Comparison of ENCODE assay signal across 8 cellular contexts in the genomic region with DNA sequence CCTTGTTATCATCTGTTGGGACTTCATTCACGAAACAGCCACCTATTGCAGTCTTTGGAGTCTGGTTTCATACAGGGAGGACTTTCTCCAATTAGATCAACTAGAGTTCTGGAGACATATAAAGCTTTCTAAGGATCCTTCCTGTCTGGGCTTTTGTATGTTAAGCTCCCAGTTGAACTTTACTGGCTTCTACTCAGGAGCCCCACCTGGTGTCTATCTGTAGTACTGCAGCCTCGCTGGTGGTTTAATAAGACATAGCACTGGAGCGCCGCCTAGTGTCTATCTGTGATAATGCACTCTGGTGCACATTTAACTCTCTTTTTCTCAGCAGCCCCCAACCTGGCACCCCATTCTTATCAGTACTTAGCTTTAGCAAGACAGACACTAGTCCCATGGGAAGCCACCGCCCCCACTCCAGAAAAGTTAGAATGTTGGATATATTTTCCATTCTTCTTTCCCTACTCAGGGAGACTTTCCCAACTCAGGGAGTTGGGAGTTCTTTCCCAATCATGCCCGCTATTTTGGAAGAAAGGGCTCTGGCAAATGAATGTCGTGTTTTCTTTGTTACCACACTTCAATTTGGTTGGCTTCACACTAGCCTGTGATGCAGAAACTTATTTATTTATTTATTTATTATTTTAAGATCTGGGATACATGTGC. TPM values are rescaled to one million over a fixed set of nuclear protein-coding genes. Genes with fewer than 3 reads are reported as not detected.
DNase-seq lines count a peak whose midpoint lies in the region; ATAC-seq lines count a peak whose summit lies in the region.

No MANE protein-coding gene starts in this region.

- ATAC-seq in HG02970 (IDR thresholded peaks at IDR 0.05; ENCODE audit: low FRiP score, unreplicated experiment) (peak; percentile 87), GM21381 (IDR thresholded peaks at IDR 0.05; ENCODE audit: unreplicated experiment) (no peak)

- DNase-seq in ELF-1 (ENCODE audit: low read depth, low spot score) (peak; percentile 89), NCI-H510A (lab: John Stamatoyannopoulos, UW) (peak; percentile 3), dermis microvascular lymphatic vessel endothelial cell (ENCODE audit: low read depth in 2 of 2) (peak; percentile 45 to 66), lung microvascular endothelial cell (ENCODE audit: low read depth in 2 of 2) (peak; percentile 66 to 78)
- DNase-seq in activated CD4-positive, alpha-beta T cell treated with anti-CD3 and anti-CD28 coated beads, Interleukin-2, amount 50 U/mL, for 24 hours (ENCODE audit: low read depth in 1 of 2, low spot score in 1 of 2) = peak; percentile 67 to 83
- DNase-seq in stimulated activated CD8-positive, alpha-beta memory T cell treated with anti-CD3 and anti-CD28 coated beads, Interleukin-2, amount 100 ng/mL, for 1 hour (ENCODE audit: low read depth in 2 of 2) = peak; percentile 64 to 69

RNA-seq across cellular contexts. Expression of a gene that starts 36.9 kb away (rescaled TPM):
- 16.8 and 43.4 TPM in 2 replicates for total RNA-seq in dermis microvascular lymphatic vessel endothelial cell
- total RNA-seq in lung microvascular endothelial cell = 18.1 and 51.4 TPM in 2 replicates

RNA-seq across cellular contexts. Expression of a gene that starts 51.4 kb away (rescaled TPM):
- total RNA-seq in dermis microvascular lymphatic vessel endothelial cell (13.2 and 14.9 TPM in 2 replicates), lung microvascular endothelial cell (11.1 and 11.9 TPM in 2 replicates)

Comparison
In these comparisons a context has a peak if more than half of its experiments do, and no peak if none do; other contexts are left out.
1. DNase-seq: peak in every context shown above with its lines; median percentile 89 in ELF-1; 75 in activated CD4-positive, alpha-beta T cell treated with anti-CD3 and anti-CD28 coated beads, Interleukin-2, amount 50 U/mL, for 24 hours; 72 in lung microvascular endothelial cell; 66 in stimulated activated CD8-positive, alpha-beta memory T cell treated with anti-CD3 and anti-CD28 coated beads, Interleukin-2, amount 100 ng/mL, for 1 hour; 56 in dermis microvascular lymphatic vessel endothelial cell; 3 in NCI-H510A.